ENCODE assay signal across 18 cellular contexts in genomic region chr4:105387466-105387865, GRCh38.
A peak's percentile ranks its signal among the peaks of the same experiment; 100 is the strongest.
DNase-seq lines count a peak whose midpoint lies in the region; ATAC-seq, FAIRE-seq and TF ChIP-seq lines count a peak whose summit lies in the region.
"Had no signal": no experiment of that assay in that cellular context is flagged by ENCODE, and none has a peak within 500 bp of the region (broad histone marks: within the 10 kb centered on the region; RNA-seq: fewer than 3 reads in every experiment).

No MANE protein-coding gene starts in this region.

- H3K27me3 Mint-ChIP-seq in activated CD4-positive, alpha-beta memory T cell treated with anti-CD3 and anti-CD28 coated beads for 36 hours: no peaks in the 10 kb centered on the region

- FAIRE-seq in pancreas (lab: Jason Lieb, UNC): no peak
- FAIRE-seq: GM12892, H54 had no signal

- H3K9ac ChIP-seq in adipocyte (ENCODE audit: low read length): no peak overlapping the region
- H3K9ac ChIP-seq: SK-N-SH had no signal

- peaks cover 45% of the 10 kb centered on the region for H3K36me3 Mint-ChIP-seq in activated CD4-positive, alpha-beta memory T cell treated with anti-CD3 and anti-CD28 coated beads for 36 hours

- DNase-seq in AG20443 (ENCODE audit: low spot score) (peak; percentile 6), GM04504 (ENCODE audit: low read depth) (peak; percentile 49), adipocyte (ENCODE audit: low read depth) (peak; percentile 30), fibroblast of the aortic adventitia (ENCODE audit: low read depth) (peak; percentile 11), A172 (ENCODE audit: low spot score) (no peak), pancreas (no peak)
- DNase-seq in activated CD4-positive, alpha-beta memory T cell treated with anti-CD3 and anti-CD28 coated beads for 36 hours: no peak
- DNase-seq: DMS79; Kasumi-1; MG63; NCI-H1436; NK-92 treated with Interleukin-12 subunit alpha and Interleukin-12 subunit beta, amount 100 ng/mL, for 24 hours; SIG-M5; SK-N-SH had no signal

- no peak overlapping the region for H3K27ac ChIP-seq in pancreas

- ATAC-seq in pancreas: no peak
- ATAC-seq: Panc1 had no signal

- H3K27ac Mint-ChIP-seq in activated CD4-positive, alpha-beta memory T cell treated with anti-CD3 and anti-CD28 coated beads for 36 hours: no peak overlapping the region
- H3K27ac Mint-ChIP-seq: CD14-positive monocyte had no signal

- intact Hi-C loops in activated CD4-positive, alpha-beta memory T cell treated with anti-CD3 and anti-CD28 coated beads for 36 hours (cut with micrococcal nuclease): no loop called here
- intact Hi-C loops in pancreas (cut with DNase I): no loop called here

- H3K4me3 Mint-ChIP-seq in activated CD4-positive, alpha-beta memory T cell treated with anti-CD3 and anti-CD28 coated beads for 36 hours: no peak overlapping the region
- H3K4me3 Mint-ChIP-seq: CD14-positive monocyte had no signal

- peaks cover 29% of the 10 kb centered on the region for H3K36me3 ChIP-seq in adipocyte (ENCODE audit: control insufficient read depth, insufficient read depth, low read length, severe bottlenecking)
- no peaks in the 10 kb centered on the region for H3K36me3 ChIP-seq in pancreas
- H3K36me3 ChIP-seq: MG63 had no signal

- 92 to 94% methylated on average over 5 of the region's 5 CpGs for WGBS in pancreas, 2 donors

- no peaks in the 10 kb centered on the region for H3K27me3 ChIP-seq in adipocyte (replicated peaks; ENCODE audit: control insufficient read depth, insufficient read depth, low read length)
- no peaks in the 10 kb centered on the region for H3K27me3 ChIP-seq in pancreas
- H3K27me3 ChIP-seq: MG63 had no signal

- H3K4me1 ChIP-seq in adipocyte (ENCODE audit: control insufficient read depth, insufficient read depth, low read length) (no peaks in the 10 kb centered on the region), pancreas (no peaks in the 10 kb centered on the region)

- TF ChIP-seq CTCF in fibroblast of the aortic adventitia (IDR thresholded peaks at IDR 0.05; ENCODE audit: insufficient read depth, low read length): no peak
- no peak for TF ChIP-seq CTCF in pancreas (IDR thresholded peaks at IDR 0.05)

- H3K9me3 ChIP-seq in adipocyte (ENCODE audit: control insufficient read depth, low read length): no peaks in the 10 kb centered on the region
- H3K9me3 ChIP-seq in pancreas: no peaks in the 10 kb centered on the region
- H3K9me3 ChIP-seq: MG63, SK-N-SH had no signal

- H3K9me3 Mint-ChIP-seq in activated CD4-positive, alpha-beta memory T cell treated with anti-CD3 and anti-CD28 coated beads for 36 hours: no peaks in the 10 kb centered on the region

- CTCF ChIA-PET in activated CD4-positive, alpha-beta memory T cell treated with anti-CD3 and anti-CD28 coated beads for 36 hours (lab: Charles Lee): no interaction called here

- no peaks in the 10 kb centered on the region for H3K4me1 Mint-ChIP-seq in activated CD4-positive, alpha-beta memory T cell treated with anti-CD3 and anti-CD28 coated beads for 36 hours (ENCODE audit: low read depth)
- H3K4me1 Mint-ChIP-seq: CD14-positive monocyte had no signal

- no peak overlapping the region for H3K4me3 ChIP-seq in adipocyte (ENCODE audit: low read length)
- no peak overlapping the region for H3K4me3 ChIP-seq in fibroblast of the aortic adventitia (ENCODE audit: low read depth, low read length)
- no peak overlapping the region for H3K4me3 ChIP-seq in pancreas
- H3K4me3 ChIP-seq: MG63 had no signal

- POLR2A ChIA-PET in activated CD4-positive, alpha-beta memory T cell treated with anti-CD3 and anti-CD28 coated beads for 36 hours (lab: Charles Lee): no interaction called here

Comparison
In these comparisons a context has a peak if more than half of its experiments do, and no peak if none do; other contexts are left out.
1. DNase-seq: peak in AG20443 (single experiment), GM04504 (single experiment), adipocyte (single experiment) and fibroblast of the aortic adventitia (single experiment); none in activated CD4-positive, alpha-beta memory T cell treated with anti-CD3 and anti-CD28 coated beads for 36 hours (single experiment), A172 (single experiment) and pancreas (0 of 6).